8 cellular contexts compared by ENCODE assay signal in genomic region chr1:48093696-48094518, GRCh38.
A peak's percentile ranks its signal among the peaks of the same experiment; 100 is the strongest.
DNase-seq lines count a peak whose midpoint lies in the region; ATAC-seq and TF ChIP-seq lines count a peak whose summit lies in the region.

No MANE protein-coding gene starts in this region.

- no peaks in the 10 kb centered on the region for H3K36me3 Mint-ChIP-seq in activated CD4-positive, alpha-beta T cell treated with anti-CD3 and anti-CD28 coated beads for 36 hours (ENCODE audit: low read depth)
- H3K36me3 Mint-ChIP-seq in mesothelial cell of epicardium = no peaks in the 10 kb centered on the region

- DNase-seq in AG09319 (ENCODE audit: extremely low read depth, low read depth) (no peak), NCI-H2196 (lab: John Stamatoyannopoulos, UW; ENCODE audit: unreplicated experiment) (peak; percentile 84), dermis blood vessel endothelial cell (peak; percentile 67), mesothelial cell of epicardium (ENCODE audit: low spot score in 2 of 2, unreplicated experiment in 2 of 2) (peak; percentile 56 to 86)
- peak; percentile 86 for DNase-seq in activated CD4-positive, alpha-beta T cell treated with anti-CD3 and anti-CD28 coated beads for 36 hours
- DNase-seq in stimulated activated CD8-positive, alpha-beta memory T cell treated with anti-CD3 and anti-CD28 coated beads, Interleukin-7, amount 100 ng/mL, for 24 hours (ENCODE audit: low read depth) = peak; percentile 44

- H3K27me3 Mint-ChIP-seq in activated CD4-positive, alpha-beta T cell treated with anti-CD3 and anti-CD28 coated beads for 36 hours = peaks cover 50% of the 10 kb centered on the region
- peaks cover 73% of the 10 kb centered on the region for H3K27me3 Mint-ChIP-seq in mesothelial cell of epicardium (ENCODE audit: low read depth)

- peak; percentile 99 for ATAC-seq in GM18907 (IDR thresholded peaks at IDR 0.05; ENCODE audit: unreplicated experiment)
- peak; percentile 98 for ATAC-seq in HG03159 (IDR thresholded peaks at IDR 0.05; ENCODE audit: unreplicated experiment)
- peak; percentile 89 for ATAC-seq in activated CD4-positive, alpha-beta T cell treated with anti-CD3 and anti-CD28 coated beads for 36 hours

- CTCF ChIA-PET in activated CD4-positive, alpha-beta T cell treated with anti-CD3 and anti-CD28 coated beads for 36 hours (lab: Charles Lee) = interaction anchor here (0.6 to 2.1 kb wide), 16 partner anchors 12 to 157 kb away, joined by 3 to 14 read pairs (median 4); partner anchors contain the start of gene TRABD2B

- intact Hi-C loops in activated CD4-positive, alpha-beta T cell treated with anti-CD3 and anti-CD28 coated beads for 36 hours (cut with DNase I, micrococcal nuclease) = loop anchor here (1.0 to 5.0 kb wide), 4 partner anchors 108 to 143 kb away; no protein-coding TSS in a partner anchor

- H3K4me1 Mint-ChIP-seq in activated CD4-positive, alpha-beta T cell treated with anti-CD3 and anti-CD28 coated beads for 36 hours = peaks cover 4% of the 10 kb centered on the region
- H3K4me1 Mint-ChIP-seq in mesothelial cell of epicardium = peaks cover 6% of the 10 kb centered on the region

- POLR2A ChIA-PET in activated CD4-positive, alpha-beta T cell treated with anti-CD3 and anti-CD28 coated beads for 36 hours (lab: Charles Lee) = no interaction called here

- TF ChIP-seq CTCF in AG09319 (IDR thresholded peaks at IDR 0.05; ENCODE audit: low read depth, low read length) (peak; percentile 59), mesothelial cell of epicardium (IDR thresholded peaks at IDR 0.05; ENCODE audit: unreplicated experiment) (peak; percentile 88)

- no peak overlapping the region for H3K27ac Mint-ChIP-seq in activated CD4-positive, alpha-beta T cell treated with anti-CD3 and anti-CD28 coated beads for 36 hours
- no peak overlapping the region for H3K27ac Mint-ChIP-seq in mesothelial cell of epicardium

- H3K9me3 Mint-ChIP-seq in activated CD4-positive, alpha-beta T cell treated with anti-CD3 and anti-CD28 coated beads for 36 hours (ENCODE audit: low read depth) = no peaks in the 10 kb centered on the region
- peaks cover 3% of the 10 kb centered on the region for H3K9me3 Mint-ChIP-seq in mesothelial cell of epicardium

- H3K4me3 Mint-ChIP-seq in activated CD4-positive, alpha-beta T cell treated with anti-CD3 and anti-CD28 coated beads for 36 hours = peak overlapping the region; percentile 15
- H3K4me3 Mint-ChIP-seq in mesothelial cell of epicardium = peak overlapping the region; percentile 3
